In genomic region chr4:118920247-118920646, GRCh38 we compare ENCODE assay signal across 14 cellular contexts. TPM values are rescaled to one million over a fixed set of nuclear protein-coding genes. Genes with fewer than 3 reads are reported as not detected.
A peak's percentile ranks its signal among the peaks of the same experiment; 100 is the strongest.
DNase-seq lines count a peak whose midpoint lies in the region; ATAC-seq and TF ChIP-seq lines count a peak whose summit lies in the region.
"Had no signal": no experiment of that assay in that cellular context is flagged by ENCODE, and none has a peak within 500 bp of the region (broad histone marks: within the 10 kb centered on the region; RNA-seq: fewer than 3 reads in every experiment).

No MANE protein-coding gene starts in this region.

- H3K9ac ChIP-seq in skeletal muscle tissue (ENCODE audit: low read depth in 1 of 3, low read length in 3 of 3) = no peak overlapping the region

- DNase-seq in M059J (ENCODE audit: low read depth) = peak; percentile 13
- no peak for DNase-seq in chondrocyte (ENCODE audit: low spot score)
- DNase-seq in right cardiac atrium = peak; percentile 36 to 75 (median 56)
- DNase-seq in Kasumi-1 (lab: John Stamatoyannopoulos, UW) = no peak
- DNase-seq in stimulated activated CD4-positive, alpha-beta T cell treated with anti-CD3 and anti-CD28 coated beads, Interleukin-4, amount 100 ng/mL, for 24 hours = no peak
- DNase-seq: activated naive CD4-positive, alpha-beta T cell; BE2C; central memory CD4-positive, alpha-beta T cell; NCI-H524; stimulated activated CD4-positive, alpha-beta T cell treated with anti-CD3 and anti-CD28 coated beads, Interleukin-4, amount 100 ng/mL, for 1 hour; stimulated activated naive B cell treated with anti-CD40 and anti-IgM and Interleukin-4, amounts not matched to agents 10 μg/mL and 1 μg/mL and 100 μg/mL, for 72 hours had no signal

- no peaks in the 10 kb centered on the region for H3K27me3 ChIP-seq in right cardiac atrium (ENCODE audit: control insufficient read depth, insufficient read depth)
- H3K27me3 ChIP-seq in skeletal muscle tissue (ENCODE audit: control insufficient read depth in 3 of 3, insufficient read depth in 3 of 3, low read length in 3 of 3) = no peaks in the 10 kb centered on the region
- H3K27me3 ChIP-seq: BE2C had no signal

- intact Hi-C loops in right cardiac atrium (cut with DNase I) = no loop called here

- H3K4me1 ChIP-seq in right cardiac atrium (ENCODE audit: control insufficient read depth, insufficient read depth, low read length) = peaks cover 3% of the 10 kb centered on the region
- peaks cover 11 to 22% (median 20%) of the 10 kb centered on the region in 3 donors for H3K4me1 ChIP-seq in skeletal muscle tissue (ENCODE audit: control insufficient read depth in 3 of 3, insufficient read depth in 3 of 3, low read length in 3 of 3)

- no peaks in the 10 kb centered on the region for H3K36me3 ChIP-seq in skeletal muscle tissue (ENCODE audit: control insufficient read depth in 3 of 3, insufficient read depth in 3 of 3, low read length in 3 of 3)

- no peak overlapping the region for H3K27ac ChIP-seq in right cardiac atrium (ENCODE audit: low read length)
- H3K27ac ChIP-seq in skeletal muscle tissue (ENCODE audit: low read depth, low read length) = peak overlapping the region; percentile 32

- ATAC-seq in right cardiac atrium = peak; percentile 89 to 92
- no peak for ATAC-seq in HG03159 (IDR thresholded peaks at IDR 0.05; ENCODE audit: unreplicated experiment)
- no peak for ATAC-seq in HG03045 (IDR thresholded peaks at IDR 0.05; ENCODE audit: unreplicated experiment)
- ATAC-seq: stimulated activated naive B cell treated with anti-CD40 and anti-IgM and Interleukin-4, amounts not matched to agents 10 μg/mL and 1 μg/mL and 100 μg/mL, for 72 hours had no signal

- TF ChIP-seq CTCF in chondrocyte (IDR thresholded peaks at IDR 0.05) = no peak

- H3K4me1 Mint-ChIP-seq in chondrocyte (ENCODE audit: low read depth) = peaks cover 34% of the 10 kb centered on the region
- H3K4me1 Mint-ChIP-seq: stimulated activated naive B cell treated with anti-CD40 and anti-IgM and Interleukin-4, amounts not matched to agents 10 μg/mL and 1 μg/mL and 100 μg/mL, for 72 hours had no signal

- H3K27ac Mint-ChIP-seq in chondrocyte (ENCODE audit: unreplicated experiment) = peak overlapping the region; percentile 61
- H3K27ac Mint-ChIP-seq: stimulated activated naive B cell treated with anti-CD40 and anti-IgM and Interleukin-4, amounts not matched to agents 10 μg/mL and 1 μg/mL and 100 μg/mL, for 72 hours had no signal

- H3K36me3 Mint-ChIP-seq in chondrocyte (ENCODE audit: low read depth) = no peaks in the 10 kb centered on the region
- H3K36me3 Mint-ChIP-seq: stimulated activated naive B cell treated with anti-CD40 and anti-IgM and Interleukin-4, amounts not matched to agents 10 μg/mL and 1 μg/mL and 100 μg/mL, for 72 hours had no signal

- H3K27me3 Mint-ChIP-seq in chondrocyte (ENCODE audit: low read depth) = no peaks in the 10 kb centered on the region

- H3K9me3 ChIP-seq in right cardiac atrium (ENCODE audit: control insufficient read depth, low read length) (no peaks in the 10 kb centered on the region), skeletal muscle tissue (ENCODE audit: control insufficient read depth in 3 of 3, low read length in 3 of 3) (no peaks in the 10 kb centered on the region)
- H3K9me3 ChIP-seq: BE2C had no signal

- H3K9me3 Mint-ChIP-seq in chondrocyte (ENCODE audit: low read depth) = no peaks in the 10 kb centered on the region
- H3K9me3 Mint-ChIP-seq: stimulated activated naive B cell treated with anti-CD40 and anti-IgM and Interleukin-4, amounts not matched to agents 10 μg/mL and 1 μg/mL and 100 μg/mL, for 72 hours had no signal

- WGBS in right cardiac atrium = 23% methylated on average over 2 of the region's 2 CpGs

- H3K4me3 ChIP-seq in right cardiac atrium (ENCODE audit: low read length) = no peak overlapping the region
- H3K4me3 ChIP-seq in skeletal muscle tissue (ENCODE audit: low read length in 3 of 3) = no peak overlapping the region

- H3K4me3 Mint-ChIP-seq in chondrocyte (ENCODE audit: unreplicated experiment) = peak overlapping the region; percentile 13
- H3K4me3 Mint-ChIP-seq: stimulated activated naive B cell treated with anti-CD40 and anti-IgM and Interleukin-4, amounts not matched to agents 10 μg/mL and 1 μg/mL and 100 μg/mL, for 72 hours had no signal

RNA-seq across cellular contexts. Expression of gene SYNPO2, which starts 31.6 kb away (rescaled TPM):
- 0.52 and 0.69 TPM in 2 replicates for total RNA-seq in M059J (2014; rRNA removed; shearing (Covaris generic))
- total RNA-seq in chondrocyte (12.3 to 21.5 TPM (median 20.7 TPM) in 3 replicates), right cardiac atrium (100 to 1,000 TPM; 111 to 134 (median 118) TPM), skeletal muscle tissue (34.4 TPM)
- polyA plus RNA-seq in right cardiac atrium = 29.6 TPM

Comparison
In these comparisons a context has a peak if more than half of its experiments do, and no peak if none do; other contexts are left out.
1. DNase-seq: peak in M059J (single experiment) and right cardiac atrium (3 of 3); none in chondrocyte (single experiment), Kasumi-1 (0 of 2) and stimulated activated CD4-positive, alpha-beta T cell treated with anti-CD3 and anti-CD28 coated beads, Interleukin-4, amount 100 ng/mL, for 24 hours (single experiment).
2. ATAC-seq: peak in right cardiac atrium (2 of 2); none in HG03159 (single experiment) and HG03045 (single experiment).